ENCODE assay signal across 21 cellular contexts in the genomic region with DNA sequence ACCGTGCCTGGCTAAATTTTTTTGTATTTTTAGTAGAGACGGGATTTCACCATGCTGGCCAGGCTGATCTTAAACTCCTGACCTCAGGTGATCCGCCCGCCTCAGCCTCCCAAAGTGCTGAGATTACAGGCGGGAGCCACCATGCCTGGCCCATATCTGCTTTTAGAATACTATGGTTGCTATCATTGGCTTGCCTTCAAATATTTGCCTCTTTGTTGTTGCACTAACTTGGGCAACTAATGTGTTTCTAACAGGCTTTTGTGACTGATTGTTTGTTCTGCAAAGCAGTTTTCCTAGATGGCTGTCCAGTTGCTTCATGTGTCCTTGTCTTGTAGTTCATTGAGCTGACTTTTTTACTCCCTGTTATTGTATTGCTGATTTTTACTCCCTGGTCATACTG. TPM values are rescaled to one million over a fixed set of nuclear protein-coding genes. Genes with fewer than 3 reads are reported as not detected.
DNase-seq lines count a peak whose midpoint lies in the region; ATAC-seq lines count a peak whose summit lies in the region.
"Had no signal": no experiment of that assay in that cellular context is flagged by ENCODE, and none has a peak within 500 bp of the region (broad histone marks: within the 10 kb centered on the region; RNA-seq: fewer than 3 reads in every experiment).

No MANE protein-coding gene starts in this region.

- peak overlapping the region; percentile 67 for H3K27ac Mint-ChIP-seq in activated CD4-positive, alpha-beta T cell treated with anti-CD3 and anti-CD28 coated beads for 36 hours
- peak overlapping the region; percentile 16 for H3K27ac Mint-ChIP-seq in stimulated activated naive CD8-positive, alpha-beta T cell treated with anti-CD3 and anti-CD28 coated beads, Interleukin-15, Interleukin-2, amounts not matched to agents 100 ng/mL and 50 ng/mL, for 24 hours
- H3K27ac Mint-ChIP-seq in naive thymus-derived CD8-positive, alpha-beta T cell = peak overlapping the region in 6 of 10 donors; percentile 4 to 68 (median 17)
- H3K27ac Mint-ChIP-seq: activated CD4-positive, alpha-beta memory T cell treated with anti-CD3 and anti-CD28 coated beads, Interleukin-2, amount 10 ng/mL, durations not matched to agents 7 days and 5 days had no signal

- intact Hi-C loops in activated CD4-positive, alpha-beta T cell treated with anti-CD3 and anti-CD28 coated beads for 36 hours (cut with DNase I, micrococcal nuclease) = no loop called here

- POLR2A ChIA-PET in activated CD4-positive, alpha-beta T cell treated with anti-CD3 and anti-CD28 coated beads for 36 hours (lab: Charles Lee) = no interaction called here
- POLR2A ChIA-PET in naive thymus-derived CD8-positive, alpha-beta T cell (lab: Charles Lee) = no interaction called here

- H3K4me1 Mint-ChIP-seq in activated CD4-positive, alpha-beta T cell treated with anti-CD3 and anti-CD28 coated beads for 36 hours = peaks cover 49% of the 10 kb centered on the region
- peaks cover 56% of the 10 kb centered on the region for H3K4me1 Mint-ChIP-seq in stimulated activated naive CD8-positive, alpha-beta T cell treated with anti-CD3 and anti-CD28 coated beads, Interleukin-15, Interleukin-2, amounts not matched to agents 100 ng/mL and 50 ng/mL, for 24 hours (ENCODE audit: low read depth)
- H3K4me1 Mint-ChIP-seq in naive thymus-derived CD8-positive, alpha-beta T cell = peaks cover 15 to 67% (median 49%) of the 10 kb centered on the region in 4 donors

- CTCF ChIA-PET in activated CD4-positive, alpha-beta T cell treated with anti-CD3 and anti-CD28 coated beads for 36 hours (lab: Charles Lee) = interaction anchor here (2.0 to 3.1 kb wide), 3 partner anchors 10 to 33 kb away, joined by 10 to 12 read pairs (median 10); partner anchors contain the start of gene COMTD1

- ATAC-seq in activated CD4-positive, alpha-beta T cell treated with anti-CD3 and anti-CD28 coated beads for 36 hours = no peak
- ATAC-seq in stimulated activated naive CD8-positive, alpha-beta T cell treated with anti-CD3 and anti-CD28 coated beads, Interleukin-15, Interleukin-2, amounts not matched to agents 100 U/mL and 50 U/mL, for 24 hours = no peak
- no peak for ATAC-seq in naive thymus-derived CD8-positive, alpha-beta T cell
- ATAC-seq in HG02642 (IDR thresholded peaks at IDR 0.05; ENCODE audit: poor library complexity, unreplicated experiment) (no peak), HG02610 (IDR thresholded peaks at IDR 0.05; ENCODE audit: unreplicated experiment) (no peak)
- ATAC-seq: GM12878, left ventricle myocardium superior, Right ventricle myocardium inferior had no signal

- no peak overlapping the region for H3K4me3 Mint-ChIP-seq in activated CD4-positive, alpha-beta T cell treated with anti-CD3 and anti-CD28 coated beads for 36 hours
- no peak overlapping the region for H3K4me3 Mint-ChIP-seq in stimulated activated naive CD8-positive, alpha-beta T cell treated with anti-CD3 and anti-CD28 coated beads, Interleukin-15, Interleukin-2, amounts not matched to agents 100 ng/mL and 50 ng/mL, for 24 hours
- peak overlapping the region in 1 of 10 donors; percentile 5 for H3K4me3 Mint-ChIP-seq in naive thymus-derived CD8-positive, alpha-beta T cell
- H3K4me3 Mint-ChIP-seq: activated CD4-positive, alpha-beta memory T cell treated with anti-CD3 and anti-CD28 coated beads, Interleukin-2, amount 10 ng/mL, durations not matched to agents 7 days and 5 days; neural crest cell had no signal

- H3K36me3 Mint-ChIP-seq in activated CD4-positive, alpha-beta T cell treated with anti-CD3 and anti-CD28 coated beads for 36 hours (ENCODE audit: low read depth) = peaks cover 68% of the 10 kb centered on the region
- peaks cover 84% of the 10 kb centered on the region for H3K36me3 Mint-ChIP-seq in stimulated activated naive CD8-positive, alpha-beta T cell treated with anti-CD3 and anti-CD28 coated beads, Interleukin-15, Interleukin-2, amounts not matched to agents 100 ng/mL and 50 ng/mL, for 24 hours (ENCODE audit: low read depth)
- H3K36me3 Mint-ChIP-seq in naive thymus-derived CD8-positive, alpha-beta T cell = peaks cover 0 to 95% (median 17%) of the 10 kb centered on the region in 3 donors

- DNase-seq in activated CD4-positive, alpha-beta T cell treated with anti-CD3 and anti-CD28 coated beads for 36 hours = no peak
- DNase-seq in activated CD4-positive, alpha-beta T cell treated with anti-CD3 and anti-CD28 coated beads, Interleukin-2, amount 50 U/mL, for 1 hour = no peak
- DNase-seq in stimulated activated naive CD8-positive, alpha-beta T cell treated with anti-CD3 and anti-CD28 coated beads, Interleukin-15, Interleukin-2, amounts not matched to agents 100 U/mL and 50 U/mL, for 24 hours = no peak
- DNase-seq in naive thymus-derived CD8-positive, alpha-beta T cell = no peak
- no peak for DNase-seq in OCI-M2 (lab: John Stamatoyannopoulos, UW; ENCODE audit: unreplicated experiment)
- DNase-seq: activated CD4-positive, alpha-beta memory T cell treated with anti-CD3 and anti-CD28 coated beads, Interleukin-2, amount 10 ng/mL, durations not matched to agents 7 days and 5 days; activated CD4-positive, CD25-positive, alpha-beta regulatory T cell; caudate nucleus; DMS79 treated with DMSO at 0.1 percent for 48 hours; foreskin fibroblast; Kasumi-1; left ventricle myocardium superior; NCI-H1048; NCI-H187; NCI-H69 had no signal

- H3K9me3 Mint-ChIP-seq in activated CD4-positive, alpha-beta T cell treated with anti-CD3 and anti-CD28 coated beads for 36 hours (ENCODE audit: low read depth) = no peaks in the 10 kb centered on the region
- no peaks in the 10 kb centered on the region for H3K9me3 Mint-ChIP-seq in stimulated activated naive CD8-positive, alpha-beta T cell treated with anti-CD3 and anti-CD28 coated beads, Interleukin-15, Interleukin-2, amounts not matched to agents 100 ng/mL and 50 ng/mL, for 24 hours
- no peaks in the 10 kb centered on the region for H3K9me3 Mint-ChIP-seq in naive thymus-derived CD8-positive, alpha-beta T cell
- H3K9me3 Mint-ChIP-seq: activated CD4-positive, alpha-beta memory T cell treated with anti-CD3 and anti-CD28 coated beads, Interleukin-2, amount 10 ng/mL, durations not matched to agents 7 days and 5 days; neural crest cell had no signal

- no peaks in the 10 kb centered on the region for H3K27me3 Mint-ChIP-seq in activated CD4-positive, alpha-beta T cell treated with anti-CD3 and anti-CD28 coated beads for 36 hours
- H3K27me3 Mint-ChIP-seq in stimulated activated naive CD8-positive, alpha-beta T cell treated with anti-CD3 and anti-CD28 coated beads, Interleukin-15, Interleukin-2, amounts not matched to agents 100 ng/mL and 50 ng/mL, for 24 hours = no peaks in the 10 kb centered on the region
- H3K27me3 Mint-ChIP-seq in naive thymus-derived CD8-positive, alpha-beta T cell = no peaks in the 10 kb centered on the region
- H3K27me3 Mint-ChIP-seq: activated CD4-positive, alpha-beta memory T cell treated with anti-CD3 and anti-CD28 coated beads, Interleukin-2, amount 10 ng/mL, durations not matched to agents 7 days and 5 days had no signal

RNA-seq across cellular contexts. Expression of gene VDAC2, which starts 9.7 kb away (rescaled TPM):
- 100 to 1,000 TPM; 122 to 233 TPM for total RNA-seq in activated CD4-positive, alpha-beta T cell treated with anti-CD3 and anti-CD28 coated beads for 36 hours
- total RNA-seq in naive thymus-derived CD8-positive, alpha-beta T cell = 10 to 100 TPM; 86.8 to 93.7 TPM
- polyA plus RNA-seq in naive thymus-derived CD8-positive, alpha-beta T cell = 100 to 1,000 TPM; 145 to 155 (median 151) TPM

RNA-seq across cellular contexts. Expression of gene COMTD1, which starts 15.5 kb away (rescaled TPM):
- total RNA-seq in activated CD4-positive, alpha-beta T cell treated with anti-CD3 and anti-CD28 coated beads for 36 hours = 10 to 100 TPM; 28.1 to 41.0 TPM
- total RNA-seq in naive thymus-derived CD8-positive, alpha-beta T cell = 10 to 100 TPM; 13.7 to 16.1 TPM
- 10 to 100 TPM in 1 of 3 donors, 1 to 10 TPM in 2; 8.1 to 26.0 (median 9.4) TPM for polyA plus RNA-seq in naive thymus-derived CD8-positive, alpha-beta T cell

Comparison
In these comparisons a context has a peak if more than half of its experiments do, and no peak if none do; other contexts are left out.
1. H3K27ac Mint-ChIP-seq: peak in every context shown above with its lines; median percentile 67 in activated CD4-positive, alpha-beta T cell treated with anti-CD3 and anti-CD28 coated beads for 36 hours; 17 in naive thymus-derived CD8-positive, alpha-beta T cell; 16 in stimulated activated naive CD8-positive, alpha-beta T cell treated with anti-CD3 and anti-CD28 coated beads, Interleukin-15, Interleukin-2, amounts not matched to agents 100 ng/mL and 50 ng/mL, for 24 hours.